In the genomic region with DNA sequence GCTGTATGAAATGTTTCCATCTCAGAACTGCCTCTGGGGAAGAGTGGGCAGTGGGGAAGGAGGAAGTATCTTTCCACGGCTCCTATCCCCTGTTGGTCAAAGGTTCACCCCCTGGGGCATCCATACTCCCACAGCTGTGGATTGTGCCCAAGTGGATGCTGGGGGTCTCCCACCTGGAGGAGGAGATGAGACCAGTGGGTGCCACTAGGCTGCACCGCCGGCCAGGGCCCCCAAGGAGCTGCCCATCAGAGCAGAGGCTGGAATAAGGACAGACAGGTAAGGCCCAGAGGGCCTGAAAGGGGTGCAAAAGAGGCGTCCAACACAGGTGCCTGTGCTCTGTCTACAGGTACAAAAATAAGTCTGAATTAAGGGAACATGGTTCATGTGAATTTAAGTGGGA, we compare ENCODE assay signal across 6 cellular contexts.
"Had no signal": no experiment of that assay in that cellular context is flagged by ENCODE, and none has a peak within 500 bp of the region (broad histone marks: within the 10 kb centered on the region; RNA-seq: fewer than 3 reads in every experiment).

No MANE protein-coding gene starts in this region.

- H3K27ac Mint-ChIP-seq: GM23338, H9 had no signal

- H3K4me2 ChIP-seq: GM23338 had no signal

- H3K4me3 ChIP-seq: GM23338, K562 had no signal

- H2AFZ ChIP-seq: GM23338 had no signal

- H3K9me3 Mint-ChIP-seq: GM23338, H9 had no signal

- H3K4me3 Mint-ChIP-seq: GM23338, H9 had no signal

- DNase-seq: HCEC 1CT, IMR-90, KG1 had no signal
